In genomic region chr10:79073784-79074432, GRCh38 we compare ENCODE assay signal across 9 cellular contexts. TPM values are rescaled to one million over a fixed set of nuclear protein-coding genes. Genes with fewer than 3 reads are reported as not detected.
DNase-seq lines count a peak whose midpoint lies in the region; ATAC-seq and TF ChIP-seq lines count a peak whose summit lies in the region.
"Had no signal": no experiment of that assay in that cellular context is flagged by ENCODE, and none has a peak within 500 bp of the region (broad histone marks: within the 10 kb centered on the region; RNA-seq: fewer than 3 reads in every experiment).

No MANE protein-coding gene starts in this region.

- no peaks in the 10 kb centered on the region for H3K9me3 Mint-ChIP-seq in HFFc6
- no peaks in the 10 kb centered on the region for H3K9me3 Mint-ChIP-seq in endodermal cell

- in situ Hi-C loops in KBM-7 (cut with MboI; ENCODE audit: low pct_unique_long_range_greater_than_20kb, low sequenced_read_pairs) = no loop called here

- no peaks in the 10 kb centered on the region for H3K36me3 Mint-ChIP-seq in HFFc6 (ENCODE audit: low read depth)
- no peaks in the 10 kb centered on the region for H3K36me3 Mint-ChIP-seq in endodermal cell (ENCODE audit: low read depth)

- H3K4me1 ChIP-seq in A673 (ENCODE audit: insufficient read depth, low read length, poor library complexity, severe bottlenecking) (peaks cover 40% of the 10 kb centered on the region), endodermal cell (ENCODE audit: control insufficient read depth, insufficient read depth, low read length) (peaks cover 28% of the 10 kb centered on the region), muscle layer of duodenum (ENCODE audit: control insufficient read depth in 1 of 2, insufficient read depth in 2 of 2, low read length in 2 of 2) (peaks cover 48 to 72% of the 10 kb centered on the region in 2 donors)

- H3K4me3 ChIP-seq in A673 (ENCODE audit: low read depth, low read length, poor library complexity, severe bottlenecking) (no peak overlapping the region), endodermal cell (ENCODE audit: low read length) (no peak overlapping the region), muscle layer of duodenum (ENCODE audit: low read depth in 1 of 2, low read length in 2 of 2) (peak overlapping the region in 1 of 2 donors; percentile 37)
- H3K4me3 ChIP-seq: thoracic aorta had no signal

- H3K36me3 ChIP-seq in A673 (ENCODE audit: insufficient read depth, low read length, poor library complexity, severe bottlenecking) (no peaks in the 10 kb centered on the region), endodermal cell (ENCODE audit: control insufficient read depth, insufficient read depth, low read length) (no peaks in the 10 kb centered on the region), muscle layer of duodenum (ENCODE audit: control insufficient read depth in 1 of 2, insufficient read depth in 2 of 2, low read length in 2 of 2) (no peaks in the 10 kb centered on the region)
- H3K36me3 ChIP-seq: thoracic aorta had no signal

- H3K27ac Mint-ChIP-seq in HFFc6 = peak overlapping the region; percentile 75
- H3K27ac Mint-ChIP-seq in endodermal cell = peak overlapping the region; percentile 64

- H3K27me3 ChIP-seq in A673 (replicated peaks; ENCODE audit: insufficient read depth, low read depth, low read length, poor library complexity) = no peaks in the 10 kb centered on the region
- no peaks in the 10 kb centered on the region for H3K27me3 ChIP-seq in endodermal cell (ENCODE audit: control insufficient read depth, insufficient read depth, low read length, poor library complexity, severe bottlenecking)
- no peaks in the 10 kb centered on the region for H3K27me3 ChIP-seq in muscle layer of duodenum (ENCODE audit: low read depth, low read length)

- DNase-seq in A673 (ENCODE audit: low spot score) (peak; percentile 28), HFFc6 (peak; percentile 35), endodermal cell (no peak), AG20443 (ENCODE audit: low spot score) (no peak), KBM-7 (no peak)
- DNase-seq in stimulated activated naive CD8-positive, alpha-beta T cell treated with anti-CD3 and anti-CD28 coated beads, Interleukin-15, Interleukin-2, amounts not matched to agents 100 U/mL and 50 U/mL, for 24 hours = no peak

- intact Hi-C loops in A673 (cut with micrococcal nuclease; ENCODE audit: unreplicated experiment) = loop anchor here (5.0 kb wide), 1 partner anchor 38 kb away; no protein-coding TSS in a partner anchor

- peak overlapping the region; percentile 97 for H3K4me3 Mint-ChIP-seq in HFFc6
- no peak overlapping the region for H3K4me3 Mint-ChIP-seq in endodermal cell

- no TSS peak for BruUV-seq in A673 (replicated peaks; lab: Mats Ljungman, UMichigan)

- H3K9ac ChIP-seq in endodermal cell (ENCODE audit: extremely low read depth, low read length, poor library complexity, severe bottlenecking) = no peak overlapping the region

- H3K4me1 Mint-ChIP-seq in HFFc6 (ENCODE audit: low read depth) (peaks cover 78% of the 10 kb centered on the region), endodermal cell (peaks cover 67% of the 10 kb centered on the region)

- no peaks in the 10 kb centered on the region; the same call in 1 of the 2 replicates for H3K27me3 Mint-ChIP-seq in HFFc6 (ENCODE audit: insufficient read depth)
- H3K27me3 Mint-ChIP-seq in endodermal cell (ENCODE audit: insufficient read depth) = no peaks in the 10 kb centered on the region

- WGBS in endodermal cell (ENCODE audit: insufficient coverage in 1 of 2, insufficient read length in 1 of 2), 2 experiments = 93 to 98% methylated on average over 8 to 15 of the region's 15 CpGs

- H3K27ac ChIP-seq in A673 (ENCODE audit: low read depth, low read length, poor library complexity, severe bottlenecking) (no peak overlapping the region), endodermal cell (ENCODE audit: low read depth, low read length) (no peak overlapping the region), muscle layer of duodenum (ENCODE audit: low read length) (peak overlapping the region; percentile 74)

- CTCF ChIA-PET in A673 (lab: Charles Lee) = no interaction called here

- ATAC-seq in HG02981 (IDR thresholded peaks at IDR 0.05; ENCODE audit: unreplicated experiment) = no peak
- no peak for ATAC-seq in stimulated activated naive CD8-positive, alpha-beta T cell treated with anti-CD3 and anti-CD28 coated beads, Interleukin-15, Interleukin-2, amounts not matched to agents 100 U/mL and 50 U/mL, for 24 hours

- H3K9me3 ChIP-seq in A673 (ENCODE audit: low read depth, low read length, poor library complexity, severe bottlenecking) (no peaks in the 10 kb centered on the region), endodermal cell (ENCODE audit: control insufficient read depth, low read length) (no peaks in the 10 kb centered on the region), muscle layer of duodenum (ENCODE audit: control insufficient read depth in 1 of 2, low read length in 2 of 2) (no peaks in the 10 kb centered on the region)
- H3K9me3 ChIP-seq: thoracic aorta had no signal

- no peak for TF ChIP-seq CTCF in A673 (conservative IDR thresholded peaks at IDR 0.05; ENCODE audit: low read depth, low read length)
- no peak for TF ChIP-seq CTCF in HFFc6 (IDR thresholded peaks at IDR 0.05)
- TF ChIP-seq CTCF in endodermal cell (conservative IDR thresholded peaks at IDR 0.05) = no peak

- POLR2A ChIA-PET in A673 (lab: Charles Lee; ENCODE audit: low non-redundant PET) = no interaction called here

RNA-seq across cellular contexts. Expression of gene ZMIZ1, which starts 5.1 kb away (rescaled TPM):
- total RNA-seq in A673 (2021) = 35.8 and 42.1 TPM in 2 replicates
- total RNA-seq in HFFc6 (2021; fragmentation: NEBNext Ultra II Directional; extraction: Animal tissue kit (Norgen Biotek cat#: 25700)) = 10 to 100 TPM; 38.6 to 60.3 (median 51.2) TPM
- 10 to 100 TPM; 65.3 to 67.5 TPM for total RNA-seq in endodermal cell
- 77.5 TPM for polyA plus RNA-seq in endodermal cell (2013, experiment 1 of 2)
- 68.6 TPM for polyA plus RNA-seq in endodermal cell (2013, experiment 2 of 2)

Comparison
In these comparisons a context has a peak if more than half of its experiments do, and no peak if none do; other contexts are left out.
1. DNase-seq: peak in A673 (single experiment) and HFFc6 (single experiment); none in endodermal cell (single experiment), AG20443 (single experiment), stimulated activated naive CD8-positive, alpha-beta T cell treated with anti-CD3 and anti-CD28 coated beads, Interleukin-15, Interleukin-2, amounts not matched to agents 100 U/mL and 50 U/mL, for 24 hours (single experiment) and KBM-7 (single experiment).